In the genomic region with DNA sequence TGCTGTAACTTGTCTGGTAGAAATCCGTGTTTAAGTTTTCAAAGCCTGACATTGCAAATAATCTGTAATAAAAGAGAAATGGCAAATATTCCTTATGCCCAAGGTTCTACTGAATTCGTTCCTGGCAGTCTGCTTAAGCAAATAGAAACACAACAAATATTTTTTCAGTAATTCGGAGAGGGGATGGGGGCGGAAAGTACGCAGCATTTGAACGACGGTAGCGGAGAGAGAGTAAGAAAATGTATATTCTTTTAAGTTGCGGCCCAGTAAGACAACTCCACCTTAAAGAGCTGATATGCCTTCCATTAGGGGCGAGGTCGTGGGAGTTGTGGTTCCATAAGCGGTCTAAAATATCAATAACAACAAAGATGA, we compare ENCODE assay signal across 9 cellular contexts. TPM values are rescaled to one million over a fixed set of nuclear protein-coding genes. Genes with fewer than 3 reads are reported as not detected.
DNase-seq lines count a peak whose midpoint lies in the region; ATAC-seq and TF ChIP-seq lines count a peak whose summit lies in the region.
"Had no signal": no experiment of that assay in that cellular context is flagged by ENCODE, and none has a peak within 500 bp of the region (broad histone marks: within the 10 kb centered on the region; RNA-seq: fewer than 3 reads in every experiment).

No MANE protein-coding gene starts in this region.

- BruUV-seq in PC-3 (replicated peaks; lab: Mats Ljungman, UMichigan) = TSS peak; percentile 68

- DNase-seq in PC-3 (no peak), esophagus squamous epithelium (lab: John Stamatoyannopoulos, UW) (no peak), sigmoid colon (no peak), GF-D8 (lab: John Stamatoyannopoulos, UW) (no peak)
- DNase-seq in NK-92 treated with Interleukin-12 subunit alpha and Interleukin-12 subunit beta, amount 100 ng/mL, for 24 hours (lab: John Stamatoyannopoulos, UW) = no peak

- peak overlapping the region; percentile 97 for H3K4me2 ChIP-seq in PC-3 (ENCODE audit: low read length)

- H3K27ac ChIP-seq in PC-3 (ENCODE audit: low read length) (peak overlapping the region; percentile 44), esophagus squamous epithelium (peak overlapping the region; percentile 86 to 91 (median 90)), sigmoid colon (peak overlapping the region; percentile 68 to 82 (median 74))

- peaks cover 39% of the 10 kb centered on the region for H3K79me2 ChIP-seq in PC-3 (ENCODE audit: low read length)

- H3K36me3 ChIP-seq in PC-3 (ENCODE audit: low read depth, low read length) = peaks cover 9% of the 10 kb centered on the region; the same call in 1 of the 2 replicates
- peaks cover 0 to 31% (median 2%) of the 10 kb centered on the region in 3 donors for H3K36me3 ChIP-seq in esophagus squamous epithelium
- H3K36me3 ChIP-seq in sigmoid colon = peaks cover 0 to 18% (median 3%) of the 10 kb centered on the region in 4 donors

- 4 to 7% methylated on average over 12 of the region's 12 CpGs for WGBS in esophagus squamous epithelium, 2 donors
- 2 to 4% methylated on average over 12 of the region's 12 CpGs for WGBS in sigmoid colon, 2 donors

- TF ChIP-seq EP300 in sigmoid colon (IDR thresholded peaks at IDR 0.05) = no peak

- H4K20me1 ChIP-seq in PC-3 (ENCODE audit: low read length) = no peaks in the 10 kb centered on the region

- no peaks in the 10 kb centered on the region for H3F3A ChIP-seq in PC-3 (ENCODE audit: low read length, unreplicated experiment)

- no peaks in the 10 kb centered on the region for H3K9me2 ChIP-seq in PC-3 (replicated peaks; ENCODE audit: low read length)

- H3K27me3 ChIP-seq in PC-3 (ENCODE audit: low read length) (no peaks in the 10 kb centered on the region), esophagus squamous epithelium (peaks cover 0 to 4% (median 0%) of the 10 kb centered on the region in 4 donors), sigmoid colon (peaks cover 0 to 1% (median 0%) of the 10 kb centered on the region in 3 donors)

- ATAC-seq in GM19023 (IDR thresholded peaks at IDR 0.05; ENCODE audit: unreplicated experiment) (peak; percentile 1), PC-3 (no peak), GM21529 (IDR thresholded peaks at IDR 0.05; ENCODE audit: unreplicated experiment) (no peak), GM21360 (IDR thresholded peaks at IDR 0.05; ENCODE audit: unreplicated experiment) (no peak)

- H3K4me3 ChIP-seq in PC-3 (ENCODE audit: low read length) (peak overlapping the region; percentile 98), esophagus squamous epithelium (peak overlapping the region; percentile 70 to 96 (median 85)), sigmoid colon (peak overlapping the region; percentile 61 to 89 (median 68))

- TF ChIP-seq POLR2A in esophagus squamous epithelium (IDR thresholded peaks at IDR 0.05) (no peak), sigmoid colon (IDR thresholded peaks at IDR 0.05) (no peak)

- H3K4me1 ChIP-seq in PC-3 (ENCODE audit: insufficient read depth, low read length) (peaks cover 26% of the 10 kb centered on the region; the same call in 1 of the 2 replicates), esophagus squamous epithelium (peaks cover 0 to 35% (median 8%) of the 10 kb centered on the region in 3 donors), sigmoid colon (peaks cover 0 to 32% (median 19%) of the 10 kb centered on the region in 4 donors)

- POLR2A ChIA-PET in PC-3 (lab: Charles Lee; ENCODE audit: unreplicated experiment) = no interaction called here

- peak overlapping the region; percentile 93 for H3K9ac ChIP-seq in PC-3 (ENCODE audit: low read length)

- peak overlapping the region; percentile 83 for H2AFZ ChIP-seq in PC-3 (ENCODE audit: low read length)

- H3K9me3 ChIP-seq in PC-3 (ENCODE audit: low read length) (no peaks in the 10 kb centered on the region), esophagus squamous epithelium (no peaks in the 10 kb centered on the region), sigmoid colon (no peaks in the 10 kb centered on the region)

- no peak for TF ChIP-seq CTCF in PC-3 (conservative IDR thresholded peaks at IDR 0.05; ENCODE audit: low read depth, low read length)
- no peak for TF ChIP-seq CTCF in esophagus squamous epithelium (IDR thresholded peaks at IDR 0.05)
- TF ChIP-seq CTCF in sigmoid colon (IDR thresholded peaks at IDR 0.05) = no peak

- intact Hi-C loops in PC-3 (cut with micrococcal nuclease) (no loop called here), esophagus squamous epithelium (cut with DNase I) (no loop called here), sigmoid colon (cut with DNase I) (loop anchor here (5.0 to 10.0 kb wide), 2 partner anchors 765 to 1398 kb away; a partner anchor contains a TSS)

- CTCF ChIA-PET in PC-3 (lab: Charles Lee) = no interaction called here

RNA-seq across cellular contexts. Expression of a gene that starts 0.6 kb away (rescaled TPM):
- 17.6 and 24.1 TPM in 2 replicates for total RNA-seq in PC-3 (2014; rRNA removed)
- 10 to 100 TPM; 29.4 to 49.7 (median 37.8) TPM for total RNA-seq in esophagus squamous epithelium
- total RNA-seq in sigmoid colon = 10 to 100 TPM; 35.2 to 44.6 (median 39.6) TPM
- 10 to 100 TPM; 12.3 to 19.5 (median 16.8) TPM for polyA plus RNA-seq in sigmoid colon

RNA-seq across cellular contexts. Expression of a gene that starts 0.8 kb away (rescaled TPM):
- total RNA-seq in PC-3 (2014; rRNA removed) = not detected in 2 replicates
- not detected for total RNA-seq in esophagus squamous epithelium
- under 1 TPM; under 0.01 to 0.71 (median 0.22) TPM for total RNA-seq in sigmoid colon
- polyA plus RNA-seq in sigmoid colon = under 1 TPM in 1 of 3 donors, not detected in 2; 0.04 TPM
- total RNA-seq: T-helper 2 cell treated with Interferon-gamma antibody and Interleukin-4, amounts not matched to agents 100 ng/mL and 5 ng/mL, for 36 hours had no signal
